In the genomic region with DNA sequence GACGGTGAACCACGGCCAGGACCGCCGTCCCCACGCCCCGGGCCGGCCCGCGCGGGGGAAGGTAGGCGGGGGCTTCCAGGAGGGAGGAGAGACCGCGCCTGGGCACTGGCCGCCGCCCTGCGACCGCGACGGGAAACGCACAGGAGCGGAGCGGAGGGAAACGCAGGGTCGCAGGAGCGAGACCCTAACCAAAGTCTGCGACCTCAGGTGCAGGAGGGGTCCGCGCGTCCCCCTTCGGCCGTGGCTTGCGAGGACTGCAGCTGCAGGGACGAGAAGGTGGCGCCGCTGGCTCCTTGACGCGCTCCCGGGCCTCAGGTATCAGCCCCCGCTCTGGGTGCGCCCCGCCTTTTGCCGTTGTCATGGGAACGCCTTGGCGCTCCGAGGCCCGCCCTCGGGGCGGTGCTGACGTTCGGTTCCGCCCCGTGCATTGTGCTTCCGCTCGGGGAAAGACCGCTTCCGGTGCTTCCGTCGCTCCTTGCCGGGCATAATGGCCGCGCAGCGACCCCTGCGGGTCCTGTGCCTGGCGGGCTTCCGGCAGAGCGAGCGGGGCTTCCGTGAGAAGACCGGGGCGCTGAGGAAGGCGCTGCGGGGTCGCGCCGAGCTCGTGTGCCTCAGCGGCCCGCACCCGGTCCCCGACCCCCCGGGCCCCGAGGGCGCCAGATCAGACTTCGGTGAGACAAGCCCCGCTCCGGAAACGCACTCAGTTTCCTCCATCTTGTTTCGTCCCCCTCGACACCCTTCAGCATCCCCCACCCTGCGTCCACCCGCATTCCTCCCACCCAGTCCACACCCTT, we compare ENCODE assay signal across 1 cellular context.
TF ChIP-seq lines count a peak whose summit lies in the region.

OVCA2 (plus strand) TSS at position 462 of the 794 bp plus-strand sequence; CDS start at position 488, 26 bp downstream.

TF ChIP-seq in HepG2, 621 proteins besides CTCF, POLR2A, EP300 and RAD21 (continued from another document and continues in another):
- TF ChIP-seq LCORL (IDR thresholded peaks at IDR 0.05) (no peak), LCORL (CRISPR knock-in tag; IDR thresholded peaks at IDR 0.05) (peak; percentile 75; the same call in 1 of the 2 replicates), CENPT (CRISPR knock-in tag; IDR thresholded peaks at IDR 0.05; ENCODE audit: low read depth) (no peak), XRCC5 (optimal IDR thresholded peaks at IDR 0.05; ENCODE audit: low read length) (peak; percentile 46), ATF1 (CRISPR knock-in tag; IDR thresholded peaks at IDR 0.05) (peak; percentile 66), ZNF180 (CRISPR knock-in tag; IDR thresholded peaks at IDR 0.05; ENCODE audit: borderline replicate concordance, low read depth) (no peak), HNF4G (IDR thresholded peaks at IDR 0.05; ENCODE audit: borderline replicate concordance, low read depth, low read length) (peak; percentile 14; the same call in 1 of the 2 replicates), HNF4G (CRISPR knock-in tag; IDR thresholded peaks at IDR 0.05; ENCODE audit: borderline replicate concordance, low read depth) (no peak), SNAPC2 (CRISPR knock-in tag; IDR thresholded peaks at IDR 0.05) (no peak), ZFY (CRISPR knock-in tag; IDR thresholded peaks at IDR 0.05) (peak; percentile 73), KMT2B (CRISPR knock-in tag; IDR thresholded peaks at IDR 0.05) (peak; percentile 85), SOX5 (CRISPR knock-in tag; IDR thresholded peaks at IDR 0.05; ENCODE audit: borderline replicate concordance) (peak; percentile 39; the same call in 1 of the 2 replicates), HBP1 (CRISPR knock-in tag; IDR thresholded peaks at IDR 0.05; ENCODE audit: low read depth) (peak; percentile 37; the same call in 1 of the 2 replicates), MAF1 (CRISPR knock-in tag; IDR thresholded peaks at IDR 0.05; ENCODE audit: borderline replicate concordance) (peak; percentile 86), HCFC1 (IDR thresholded peaks at IDR 0.05; ENCODE audit: low read depth, low read length) (peak; percentile 82), NFE2 (CRISPR knock-in tag; IDR thresholded peaks at IDR 0.05) (no peak), FOXA3 (CRISPR knock-in tag; IDR thresholded peaks at IDR 0.05) (peak; percentile 47; the same call in 1 of the 2 replicates), FOSL2 (CRISPR knock-in tag; IDR thresholded peaks at IDR 0.05) (0 out of 2 replicates have a peak, but pooled peaks have one; percentile 17), CHD4 (IDR thresholded peaks at IDR 0.05; ENCODE audit: borderline replicate concordance, low read length) (no peak), KLF6 (CRISPR knock-in tag; IDR thresholded peaks at IDR 0.05) (peak; percentile 86; the same call in 1 of the 2 replicates), ARID2 (CRISPR knock-in tag; IDR thresholded peaks at IDR 0.05; ENCODE audit: borderline replicate concordance) (no peak), JUNB (CRISPR knock-in tag; IDR thresholded peaks at IDR 0.05; ENCODE audit: borderline replicate concordance) (no peak), HDAC2 (CRISPR knock-in tag; IDR thresholded peaks at IDR 0.05) (peak; percentile 50; the same call in 1 of the 2 replicates), IRF2 (CRISPR knock-in tag; IDR thresholded peaks at IDR 0.05) (peak; percentile 88), ZNF605 (CRISPR knock-in tag; IDR thresholded peaks at IDR 0.05) (peak; percentile 79; the same call in 1 of the 2 replicates), RBAK (CRISPR knock-in tag; IDR thresholded peaks at IDR 0.05) (no peak), ZNF816 (CRISPR knock-in tag; IDR thresholded peaks at IDR 0.05; ENCODE audit: borderline replicate concordance) (no peak), ZBTB38 (CRISPR knock-in tag; IDR thresholded peaks at IDR 0.05) (peak; percentile 75), ZNF350 (CRISPR knock-in tag; IDR thresholded peaks at IDR 0.05; ENCODE audit: borderline replicate concordance, low read depth) (peak; percentile 49; the same call in 1 of the 2 replicates), CBX2 (IDR thresholded peaks at IDR 0.05; ENCODE audit: low read depth, low read length) (no peak), CBX2 (CRISPR knock-in tag; IDR thresholded peaks at IDR 0.05; ENCODE audit: low read depth) (no peak), MATR3 (CRISPR knock-in tag; IDR thresholded peaks at IDR 0.05) (no peak), ETV6 (CRISPR knock-in tag; conservative IDR thresholded peaks at IDR 0.05) (no peak), MAZ (IDR thresholded peaks at IDR 0.05; ENCODE audit: borderline replicate concordance, low read depth, low read length) (peak; percentile 52; the same call in 1 of the 2 replicates), MAZ (CRISPR knock-in tag; IDR thresholded peaks at IDR 0.05; ENCODE audit: low read depth) (peak; percentile 75), ZNF614 (CRISPR knock-in tag; IDR thresholded peaks at IDR 0.05; ENCODE audit: borderline replicate concordance) (peak; percentile 60; the same call in 1 of the 2 replicates), GMEB1 (CRISPR knock-in tag; IDR thresholded peaks at IDR 0.05; ENCODE audit: borderline replicate concordance) (peak; percentile 89), ZNF563 (CRISPR knock-in tag; IDR thresholded peaks at IDR 0.05) (peak; percentile 17; the same call in 1 of the 2 replicates), ZFP90 (CRISPR knock-in tag; IDR thresholded peaks at IDR 0.05; ENCODE audit: borderline replicate concordance) (peak; percentile 57; the same call in 1 of the 2 replicates), ZBTB1 (CRISPR knock-in tag; IDR thresholded peaks at IDR 0.05; ENCODE audit: borderline replicate concordance) (no peak), U2AF2 (IDR thresholded peaks at IDR 0.05; ENCODE audit: low read depth, low read length) (peak; percentile 97), ZNF589 (CRISPR knock-in tag; conservative IDR thresholded peaks at IDR 0.05) (peak; percentile 78), ZNF274 (CRISPR knock-in tag; IDR thresholded peaks at IDR 0.05) (no peak), ZNF281 (CRISPR knock-in tag; IDR thresholded peaks at IDR 0.05; ENCODE audit: borderline replicate concordance) (no peak), ZNF205 (CRISPR knock-in tag; IDR thresholded peaks at IDR 0.05) (peak; percentile 83), ZC3H13 (CRISPR knock-in tag; IDR thresholded peaks at IDR 0.05) (peak; percentile 78; the same call in 1 of the 2 replicates)
- TF ChIP-seq, protein P1, sequence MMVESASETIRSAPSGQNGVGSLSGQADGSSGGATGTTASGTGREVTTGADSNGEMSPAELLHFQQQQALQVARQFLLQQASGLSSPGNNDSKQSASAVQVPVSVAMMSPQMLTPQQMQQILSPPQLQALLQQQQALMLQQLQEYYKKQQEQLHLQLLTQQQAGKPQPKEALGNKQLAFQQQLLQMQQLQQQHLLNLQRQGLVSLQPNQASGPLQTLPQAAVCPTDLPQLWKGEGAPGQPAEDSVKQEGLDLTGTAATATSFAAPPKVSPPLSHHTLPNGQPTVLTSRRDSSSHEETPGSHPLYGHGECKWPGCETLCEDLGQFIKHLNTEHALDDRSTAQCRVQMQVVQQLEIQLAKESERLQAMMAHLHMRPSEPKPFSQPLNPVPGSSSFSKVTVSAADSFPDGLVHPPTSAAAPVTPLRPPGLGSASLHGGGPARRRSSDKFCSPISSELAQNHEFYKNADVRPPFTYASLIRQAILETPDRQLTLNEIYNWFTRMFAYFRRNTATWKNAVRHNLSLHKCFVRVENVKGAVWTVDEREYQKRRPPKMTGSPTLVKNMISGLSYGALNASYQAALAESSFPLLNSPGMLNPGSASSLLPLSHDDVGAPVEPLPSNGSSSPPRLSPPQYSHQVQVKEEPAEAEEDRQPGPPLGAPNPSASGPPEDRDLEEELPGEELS (CRISPR knock-in tag; IDR thresholded peaks at IDR 0.05) = 0 out of 2 replicates have a peak, but pooled peaks have one; percentile 26
- TF ChIP-seq, protein P2, sequence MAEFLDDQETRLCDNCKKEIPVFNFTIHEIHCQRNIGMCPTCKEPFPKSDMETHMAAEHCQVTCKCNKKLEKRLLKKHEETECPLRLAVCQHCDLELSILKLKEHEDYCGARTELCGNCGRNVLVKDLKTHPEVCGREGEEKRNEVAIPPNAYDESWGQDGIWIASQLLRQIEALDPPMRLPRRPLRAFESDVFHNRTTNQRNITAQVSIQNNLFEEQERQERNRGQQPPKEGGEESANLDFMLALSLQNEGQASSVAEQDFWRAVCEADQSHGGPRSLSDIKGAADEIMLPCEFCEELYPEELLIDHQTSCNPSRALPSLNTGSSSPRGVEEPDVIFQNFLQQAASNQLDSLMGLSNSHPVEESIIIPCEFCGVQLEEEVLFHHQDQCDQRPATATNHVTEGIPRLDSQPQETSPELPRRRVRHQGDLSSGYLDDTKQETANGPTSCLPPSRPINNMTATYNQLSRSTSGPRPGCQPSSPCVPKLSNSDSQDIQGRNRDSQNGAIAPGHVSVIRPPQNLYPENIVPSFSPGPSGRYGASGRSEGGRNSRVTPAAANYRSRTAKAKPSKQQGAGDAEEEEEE (CRISPR knock-in tag; IDR thresholded peaks at IDR 0.05; ENCODE audit: borderline replicate concordance) = no peak
- TF ChIP-seq, protein P3, sequence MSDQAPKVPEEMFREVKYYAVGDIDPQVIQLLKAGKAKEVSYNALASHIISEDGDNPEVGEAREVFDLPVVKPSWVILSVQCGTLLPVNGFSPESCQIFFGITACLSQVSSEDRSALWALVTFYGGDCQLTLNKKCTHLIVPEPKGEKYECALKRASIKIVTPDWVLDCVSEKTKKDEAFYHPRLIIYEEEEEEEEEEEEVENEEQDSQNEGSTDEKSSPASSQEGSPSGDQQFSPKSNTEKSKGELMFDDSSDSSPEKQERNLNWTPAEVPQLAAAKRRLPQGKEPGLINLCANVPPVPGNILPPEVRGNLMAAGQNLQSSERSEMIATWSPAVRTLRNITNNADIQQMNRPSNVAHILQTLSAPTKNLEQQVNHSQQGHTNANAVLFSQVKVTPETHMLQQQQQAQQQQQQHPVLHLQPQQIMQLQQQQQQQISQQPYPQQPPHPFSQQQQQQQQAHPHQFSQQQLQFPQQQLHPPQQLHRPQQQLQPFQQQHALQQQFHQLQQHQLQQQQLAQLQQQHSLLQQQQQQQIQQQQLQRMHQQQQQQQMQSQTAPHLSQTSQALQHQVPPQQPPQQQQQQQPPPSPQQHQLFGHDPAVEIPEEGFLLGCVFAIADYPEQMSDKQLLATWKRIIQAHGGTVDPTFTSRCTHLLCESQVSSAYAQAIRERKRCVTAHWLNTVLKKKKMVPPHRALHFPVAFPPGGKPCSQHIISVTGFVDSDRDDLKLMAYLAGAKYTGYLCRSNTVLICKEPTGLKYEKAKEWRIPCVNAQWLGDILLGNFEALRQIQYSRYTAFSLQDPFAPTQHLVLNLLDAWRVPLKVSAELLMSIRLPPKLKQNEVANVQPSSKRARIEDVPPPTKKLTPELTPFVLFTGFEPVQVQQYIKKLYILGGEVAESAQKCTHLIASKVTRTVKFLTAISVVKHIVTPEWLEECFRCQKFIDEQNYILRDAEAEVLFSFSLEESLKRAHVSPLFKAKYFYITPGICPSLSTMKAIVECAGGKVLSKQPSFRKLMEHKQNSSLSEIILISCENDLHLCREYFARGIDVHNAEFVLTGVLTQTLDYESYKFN (CRISPR knock-in tag; conservative IDR thresholded peaks at IDR 0.05) = peak; percentile 27; the same call in 1 of the 2 replicates
- TF ChIP-seq, protein P4, sequence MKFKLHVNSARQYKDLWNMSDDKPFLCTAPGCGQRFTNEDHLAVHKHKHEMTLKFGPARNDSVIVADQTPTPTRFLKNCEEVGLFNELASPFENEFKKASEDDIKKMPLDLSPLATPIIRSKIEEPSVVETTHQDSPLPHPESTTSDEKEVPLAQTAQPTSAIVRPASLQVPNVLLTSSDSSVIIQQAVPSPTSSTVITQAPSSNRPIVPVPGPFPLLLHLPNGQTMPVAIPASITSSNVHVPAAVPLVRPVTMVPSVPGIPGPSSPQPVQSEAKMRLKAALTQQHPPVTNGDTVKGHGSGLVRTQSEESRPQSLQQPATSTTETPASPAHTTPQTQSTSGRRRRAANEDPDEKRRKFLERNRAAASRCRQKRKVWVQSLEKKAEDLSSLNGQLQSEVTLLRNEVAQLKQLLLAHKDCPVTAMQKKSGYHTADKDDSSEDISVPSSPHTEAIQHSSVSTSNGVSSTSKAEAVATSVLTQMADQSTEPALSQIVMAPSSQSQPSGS (CRISPR knock-in tag; IDR thresholded peaks at IDR 0.05) = peak; percentile 92
